In the genomic region with DNA sequence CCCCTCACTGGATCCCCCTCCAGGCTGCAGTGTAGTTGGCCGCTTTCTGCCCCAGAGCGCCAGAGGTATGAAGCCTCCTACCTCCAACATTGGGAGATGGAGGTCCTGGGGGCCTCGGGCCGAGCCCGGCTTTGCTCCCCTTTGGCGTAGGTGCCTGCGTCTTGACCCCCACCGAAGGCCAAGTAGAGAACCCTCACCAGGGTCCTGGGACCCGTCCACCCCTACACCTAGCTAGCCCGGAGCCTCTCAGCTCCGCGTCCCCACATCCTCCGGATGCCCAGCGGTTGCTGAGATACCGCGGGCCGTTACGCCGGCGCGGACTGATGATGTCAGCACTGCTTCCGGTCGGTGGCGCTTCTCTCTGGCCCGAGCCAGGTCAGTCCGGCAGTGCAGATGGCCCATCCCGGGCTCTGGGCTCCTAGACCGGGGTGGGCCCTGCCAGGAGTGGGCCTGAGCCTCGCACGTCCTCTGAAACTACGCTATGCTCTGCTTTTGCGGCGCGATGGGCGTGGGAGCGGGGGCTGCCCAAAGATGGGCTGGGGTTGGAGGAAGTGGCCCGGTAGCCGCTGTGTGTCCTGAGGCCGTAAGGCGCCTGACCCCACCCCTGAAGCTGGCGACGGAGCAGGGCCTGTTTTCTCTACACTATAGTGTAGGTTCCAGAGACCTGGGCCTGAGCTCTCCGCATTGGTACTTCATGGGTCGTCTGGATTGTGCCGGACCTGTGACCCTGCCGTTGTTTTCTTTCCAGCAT, we compare ENCODE assay signal across 8 cellular contexts. TPM values are rescaled to one million over a fixed set of nuclear protein-coding genes. Genes with fewer than 3 reads are reported as not detected.
DNase-seq lines count a peak whose midpoint lies in the region; ATAC-seq and TF ChIP-seq lines count a peak whose summit lies in the region.

TSS of gene GLB1L (minus strand) at position 297 of the 751 bp plus-strand sequence. CDS start 1,871 bp downstream, outside the sequence.
TSS of gene STK16 (plus strand) at position 332 of the 751 bp plus-strand sequence. CDS start 521 bp downstream, outside the sequence.

- H3K27me3 Mint-ChIP-seq in Caco-2 (ENCODE audit: insufficient read depth, unreplicated experiment) = no peaks in the 10 kb centered on the region

- peak; percentile 94 for DNase-seq in Caco-2
- DNase-seq in HL-60 (ENCODE audit: low read depth in 1 of 2, low spot score in 1 of 2) = peak; percentile 90 to 93
- DNase-seq in NOMO-1 treated with dmso at 0.1 percent for 144 hours (lab: John Stamatoyannopoulos, UW; ENCODE audit: unreplicated experiment) = peak; percentile 75
- peak; percentile 84 for DNase-seq in activated T-cell treated with anti-CD3 and anti-CD28 coated beads for 1 hour (ENCODE audit: low read depth)
- peak; percentile 99 for DNase-seq in epidermal melanocyte (ENCODE audit: insufficient read length, low spot score)
- DNase-seq in stimulated activated CD8-positive, alpha-beta memory T cell treated with anti-CD3 and anti-CD28 coated beads, Interleukin-2, amount 100 ng/mL, for 1 hour (ENCODE audit: low read depth in 2 of 2) = peak; percentile 80 to 82

- H3K36me3 Mint-ChIP-seq in Caco-2 (ENCODE audit: insufficient read depth, unreplicated experiment) = peaks cover 18% of the 10 kb centered on the region

- H3K4me3 ChIP-seq in Caco-2 (ENCODE audit: low read depth, low read length) (peak within 1 kb of the TSS; percentile 73), HL-60 (replicated peaks; ENCODE audit: insufficient read depth, low read length) (peak within 1 kb of the TSS; percentile 87), mononuclear cell (ENCODE audit: low read length) (peak within 1 kb of the TSS; percentile 81)

- peaks cover 23% of the 10 kb centered on the region for H3K4me1 Mint-ChIP-seq in Caco-2 (ENCODE audit: low read depth, unreplicated experiment)

- BruUV-seq in Caco-2 (replicated peaks; lab: Mats Ljungman, UMichigan) = TSS peak; percentile 66

- POLR2A ChIA-PET in Caco-2 (lab: Charles Lee) = interaction anchor here (0.7 to 2.2 kb wide), 8 partner anchors 9 to 69 kb away, joined by 3 to 14 read pairs (median 6); partner anchors contain the start of genes ABCB6, ANKZF1, ATG9A and CNPPD1

- no peaks in the 10 kb centered on the region for H3K27me3 ChIP-seq in Caco-2 (replicated peaks; ENCODE audit: control insufficient read depth, insufficient read depth, low read length)
- no peaks in the 10 kb centered on the region for H3K27me3 ChIP-seq in HL-60 (ENCODE audit: insufficient read depth, poor library complexity, severe bottlenecking)
- H3K27me3 ChIP-seq in mononuclear cell (ENCODE audit: insufficient read depth, low read length) = no peaks in the 10 kb centered on the region

- ATAC-seq in GM19467 (IDR thresholded peaks at IDR 0.05; ENCODE audit: unreplicated experiment) = peak; percentile 56

- H3K27ac Mint-ChIP-seq in Caco-2 (ENCODE audit: unreplicated experiment) = peak within 1 kb of the TSS; percentile 90

- CTCF ChIA-PET in Caco-2 (lab: Charles Lee) = interaction anchor here (0.6 to 2.3 kb wide), 4 partner anchors 9 to 49 kb away, joined by 4 to 11 read pairs (median 7); partner anchors contain the start of genes TUBA4A and ZFAND2B

- H3K36me3 ChIP-seq in Caco-2 (ENCODE audit: control insufficient read depth, insufficient read depth, low read length) = no peaks in the 10 kb centered on the region; the same call in 1 of the 2 replicates

- H3K4me1 ChIP-seq in Caco-2 = peaks cover 33% of the 10 kb centered on the region
- peaks cover 66% of the 10 kb centered on the region for H3K4me1 ChIP-seq in mononuclear cell (ENCODE audit: insufficient read depth, low read length)

- no peak for TF ChIP-seq CTCF in Caco-2 (IDR thresholded peaks at IDR 0.05; ENCODE audit: insufficient read depth in 1 of 2, low read depth in 1 of 2, low read length in 1 of 2, severe bottlenecking in 1 of 2, unreplicated experiment in 1 of 2)
- TF ChIP-seq CTCF in HL-60 (IDR thresholded peaks at IDR 0.05; ENCODE audit: insufficient read depth, low read length) = no peak

- intact Hi-C loops in Caco-2 (cut with micrococcal nuclease; ENCODE audit: unreplicated experiment) = loop anchor here (1.0 kb wide), 1 partner anchor 85 kb away; the partner anchor contains the start of gene NHEJ1

- peak within 1 kb of the TSS; percentile 82 for H3K4me3 Mint-ChIP-seq in Caco-2 (ENCODE audit: unreplicated experiment)

- H3K9me3 ChIP-seq in Caco-2 (no peaks in the 10 kb centered on the region), mononuclear cell (ENCODE audit: low read depth, low read length) (no peaks in the 10 kb centered on the region)

- no peaks in the 10 kb centered on the region for H3K9me3 Mint-ChIP-seq in Caco-2 (ENCODE audit: unreplicated experiment)

- H3K27ac ChIP-seq in HL-60 (replicated peaks) = peak within 1 kb of the TSS; percentile 85

RNA-seq across cellular contexts. Expression of gene GLB1L, which starts in this region (rescaled TPM):
- total RNA-seq in Caco-2 (2022) (3.3 and 4.3 TPM in 2 replicates), mononuclear cell (3.4 TPM)

RNA-seq across cellular contexts. Expression of gene STK16, which starts in this region (rescaled TPM):
- total RNA-seq in Caco-2 (2022) (26.1 and 26.6 TPM in 2 replicates), mononuclear cell (18.5 TPM)

Comparison
In these comparisons a context has a peak if more than half of its experiments do, and no peak if none do; other contexts are left out.
1. Peak in every context shown above with its lines: DNase-seq, ATAC-seq, H3K4me3 ChIP-seq and H3K27ac ChIP-seq.